In genomic region chr16:10877472-10877946, GRCh38 we compare ENCODE assay signal across 10 cellular contexts. TPM values are rescaled to one million over a fixed set of nuclear protein-coding genes. Genes with fewer than 3 reads are reported as not detected.
A peak's percentile ranks its signal among the peaks of the same experiment; 100 is the strongest.
DNase-seq lines count a peak whose midpoint lies in the region; FAIRE-seq and TF ChIP-seq lines count a peak whose summit lies in the region.
"Had no signal": no experiment of that assay in that cellular context is flagged by ENCODE, and none has a peak within 500 bp of the region (broad histone marks: within the 10 kb centered on the region; RNA-seq: fewer than 3 reads in every experiment).

No MANE protein-coding gene starts in this region.

- intact Hi-C loops in tibial artery (cut with DNase I; ENCODE audit: low total_unique reads) (no loop called here), ascending aorta (cut with DNase I) (no loop called here)

- no peak overlapping the region for H3K4me3 ChIP-seq in endodermal cell (ENCODE audit: low read length)
- H3K4me3 ChIP-seq in tibial artery: peak overlapping the region; percentile 8 to 51
- peak overlapping the region in 1 of 2 donors; percentile 32 for H3K4me3 ChIP-seq in ascending aorta
- H3K4me3 ChIP-seq: GM23248 had no signal

- 73 to 85% methylated on average over 3 to 8 of the region's 8 CpGs for WGBS in endodermal cell (ENCODE audit: insufficient coverage in 1 of 2, insufficient read length in 1 of 2), 2 experiments

- FAIRE-seq in HTR-8/SVneo (lab: Jason Lieb, UNC): no peak

- H3K9me3 ChIP-seq in endodermal cell (ENCODE audit: control insufficient read depth, low read length) (no peaks in the 10 kb centered on the region), tibial artery (no peaks in the 10 kb centered on the region), ascending aorta (no peaks in the 10 kb centered on the region)
- H3K9me3 ChIP-seq: Caco-2 had no signal

- peaks cover 37% of the 10 kb centered on the region for H3K4me1 Mint-ChIP-seq in activated naive CD4-positive, alpha-beta T cell treated with anti-CD3 and anti-CD28 coated beads, Interleukin-2, amount 50 U/mL, for 24 hours
- no peaks in the 10 kb centered on the region for H3K4me1 Mint-ChIP-seq in endodermal cell

- TF ChIP-seq CTCF in endodermal cell (conservative IDR thresholded peaks at IDR 0.05) (peak; percentile 55), tibial artery (IDR thresholded peaks at IDR 0.05) (no peak), ascending aorta (IDR thresholded peaks at IDR 0.05) (no peak)

- no peaks in the 10 kb centered on the region for H3K36me3 ChIP-seq in endodermal cell (ENCODE audit: control insufficient read depth, insufficient read depth, low read length)
- H3K36me3 ChIP-seq in tibial artery: no peaks in the 10 kb centered on the region
- H3K36me3 ChIP-seq in ascending aorta: no peaks in the 10 kb centered on the region

- H3K27me3 ChIP-seq in endodermal cell (ENCODE audit: control insufficient read depth, insufficient read depth, low read length, poor library complexity, severe bottlenecking) (peaks cover 76% of the 10 kb centered on the region), tibial artery (peaks cover 0 to 62% of the 10 kb centered on the region in 2 donors), ascending aorta (no peaks in the 10 kb centered on the region)

- no peaks in the 10 kb centered on the region for H3K36me3 Mint-ChIP-seq in activated naive CD4-positive, alpha-beta T cell treated with anti-CD3 and anti-CD28 coated beads, Interleukin-2, amount 50 U/mL, for 24 hours
- H3K36me3 Mint-ChIP-seq in endodermal cell (ENCODE audit: low read depth): no peaks in the 10 kb centered on the region

- peak overlapping the region; percentile 30 for H3K27ac Mint-ChIP-seq in activated naive CD4-positive, alpha-beta T cell treated with anti-CD3 and anti-CD28 coated beads, Interleukin-2, amount 50 U/mL, for 24 hours
- no peak overlapping the region for H3K27ac Mint-ChIP-seq in endodermal cell

- peaks cover 51% of the 10 kb centered on the region for H3K27me3 Mint-ChIP-seq in activated naive CD4-positive, alpha-beta T cell treated with anti-CD3 and anti-CD28 coated beads, Interleukin-2, amount 50 U/mL, for 24 hours
- H3K27me3 Mint-ChIP-seq in endodermal cell (ENCODE audit: insufficient read depth): peaks cover 52% of the 10 kb centered on the region

- H3K4me1 ChIP-seq in endodermal cell (ENCODE audit: control insufficient read depth, insufficient read depth, low read length) (no peaks in the 10 kb centered on the region), tibial artery (peaks cover 0 to 24% (median 14%) of the 10 kb centered on the region in 4 donors), ascending aorta (peaks cover 0 to 8% of the 10 kb centered on the region in 2 donors)

- H3K9me3 Mint-ChIP-seq in activated naive CD4-positive, alpha-beta T cell treated with anti-CD3 and anti-CD28 coated beads, Interleukin-2, amount 50 U/mL, for 24 hours: no peaks in the 10 kb centered on the region
- no peaks in the 10 kb centered on the region for H3K9me3 Mint-ChIP-seq in endodermal cell

- H3K27ac ChIP-seq in endodermal cell (ENCODE audit: low read depth, low read length): no peak overlapping the region
- H3K27ac ChIP-seq in tibial artery: no peak overlapping the region
- H3K27ac ChIP-seq in ascending aorta: no peak overlapping the region
- H3K27ac ChIP-seq: GM23248 had no signal

- DNase-seq in activated naive CD4-positive, alpha-beta T cell treated with anti-CD3 and anti-CD28 coated beads, Interleukin-2, amount 50 U/mL, for 16 hours: no peak
- DNase-seq in NCI-H69 (lab: John Stamatoyannopoulos, UW) (peak; percentile 78), endodermal cell (no peak), tibial artery (peak in 1 of 2 donors; percentile 32), NCI-H510A (lab: John Stamatoyannopoulos, UW) (no peak), ascending aorta (ENCODE audit: low spot score in 2 of 2) (no peak), HTR-8/SVneo (ENCODE audit: insufficient read length, low spot score) (no peak)

- H3K9ac ChIP-seq in endodermal cell (ENCODE audit: extremely low read depth, low read length, poor library complexity, severe bottlenecking): no peak overlapping the region
- H3K9ac ChIP-seq: GM23248 had no signal

- H3K4me3 Mint-ChIP-seq in activated naive CD4-positive, alpha-beta T cell treated with anti-CD3 and anti-CD28 coated beads, Interleukin-2, amount 50 U/mL, for 24 hours: peak overlapping the region; percentile 30
- H3K4me3 Mint-ChIP-seq in endodermal cell: no peak overlapping the region

RNA-seq across cellular contexts. Expression of gene CIITA, which starts 0.5 kb away (rescaled TPM):
- under 1 TPM in 1 of 2 donors, not detected in 1; 0.26 TPM for total RNA-seq in endodermal cell
- not detected for polyA plus RNA-seq in endodermal cell (2013, experiment 1 of 2)
- not detected for polyA plus RNA-seq in endodermal cell (2013, experiment 2 of 2)
- 19.4 TPM for total RNA-seq in ascending aorta
- total RNA-seq: GM23248 had no signal

RNA-seq across cellular contexts. Expression of gene TVP23A, which starts 58.9 kb away (rescaled TPM):
- total RNA-seq in endodermal cell (10 to 100 TPM in 1 of 2 donors, 1 to 10 TPM in 1; 7.6 to 13.6 TPM), ascending aorta (not detected)
- 1.6 TPM for polyA plus RNA-seq in endodermal cell (2013, experiment 1 of 2)
- polyA plus RNA-seq in endodermal cell (2013, experiment 2 of 2): 2.5 TPM
- total RNA-seq: Caco-2, GM23248 had no signal

Comparison
In these comparisons a context has a peak if more than half of its experiments do, and no peak if none do; other contexts are left out.
1. RNA of gene CIITA, which starts 0.5 kb away (total RNA-seq): 19.4 TPM in ascending aorta (single experiment); 0.26 TPM in endodermal cell; every median in the first group is over 10 times any median in the second.